In the genomic region with DNA sequence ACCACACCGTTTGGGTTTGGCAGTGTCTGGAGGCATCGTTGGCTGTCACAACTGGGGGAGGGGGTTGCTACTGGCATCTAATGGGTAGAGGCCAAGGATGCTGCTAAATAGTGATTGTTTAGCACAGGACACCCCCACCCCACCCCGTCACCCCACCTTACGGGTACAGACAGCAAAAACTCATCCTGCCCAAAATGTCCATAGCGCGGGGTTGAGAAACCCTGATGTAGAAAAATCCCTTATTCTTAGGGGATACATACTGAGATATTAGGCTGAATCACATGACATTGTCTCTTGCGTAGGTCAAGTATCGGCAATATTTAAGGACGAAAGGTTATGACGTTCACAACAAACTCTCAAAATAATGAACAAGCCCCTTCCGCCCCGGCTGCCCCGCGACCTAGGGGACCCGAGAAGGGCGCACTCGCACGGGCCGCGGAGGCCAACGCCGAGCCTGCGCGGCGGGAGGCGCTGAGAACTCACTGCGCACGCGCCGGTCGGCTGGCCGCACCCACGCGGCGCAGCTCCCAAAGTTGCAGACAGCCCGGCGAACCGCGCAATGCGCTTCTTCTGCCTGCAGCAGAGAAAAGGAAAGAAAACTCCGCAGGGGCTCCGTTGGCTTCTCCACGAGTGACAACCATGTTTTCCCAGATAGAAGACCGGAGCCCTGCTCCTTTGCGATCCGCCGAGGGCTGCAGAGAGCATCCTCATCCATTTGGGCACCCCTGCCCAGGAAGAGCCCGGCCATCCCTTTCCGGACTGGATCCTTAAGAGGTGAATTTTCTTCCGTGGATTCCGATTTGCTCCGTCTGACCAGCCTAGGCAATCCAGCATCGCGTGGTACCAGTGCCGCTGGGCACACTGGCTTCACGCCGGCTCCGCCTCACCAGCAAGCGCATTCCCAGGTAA, we compare ENCODE assay signal across 8 cellular contexts.
DNase-seq lines count a peak whose midpoint lies in the region; ATAC-seq, FAIRE-seq and TF ChIP-seq lines count a peak whose summit lies in the region.

No MANE protein-coding gene starts in this region.

- no peaks in the 10 kb centered on the region for H4K20me1 ChIP-seq in neural progenitor cell (ENCODE audit: low read depth)

- H3K9ac ChIP-seq in neural progenitor cell (no peak overlapping the region), stomach smooth muscle (ENCODE audit: low read length in 2 of 2) (peak overlapping the region; percentile 81 to 86)

- H3K36me3 ChIP-seq in RWPE2 (ENCODE audit: low read depth) (peaks cover 4% of the 10 kb centered on the region), neural progenitor cell (no peaks in the 10 kb centered on the region), stomach smooth muscle (ENCODE audit: control insufficient read depth in 2 of 2, insufficient read depth in 2 of 2, low read length in 2 of 2) (peaks cover 0 to 2% of the 10 kb centered on the region in 2 donors)

- H3K27me3 Mint-ChIP-seq in neural progenitor cell (ENCODE audit: insufficient read depth, low read depth): peaks cover 5% of the 10 kb centered on the region

- H3K27me3 ChIP-seq in RWPE2 (ENCODE audit: insufficient read depth, poor library complexity, severe bottlenecking): no peaks in the 10 kb centered on the region
- no peaks in the 10 kb centered on the region for H3K27me3 ChIP-seq in foreskin keratinocyte
- peaks cover 12% of the 10 kb centered on the region for H3K27me3 ChIP-seq in neural progenitor cell
- no peaks in the 10 kb centered on the region for H3K27me3 ChIP-seq in stomach smooth muscle (ENCODE audit: control insufficient read depth in 1 of 2, insufficient read depth in 2 of 2, low read length in 2 of 2)

- peak; percentile 95 for DNase-seq in DMS 273 (lab: John Stamatoyannopoulos, UW; ENCODE audit: unreplicated experiment)
- peak; percentile 81 for DNase-seq in HTR-8/SVneo (ENCODE audit: insufficient read length, low spot score)
- peak; percentile 64 for DNase-seq in RWPE2 (ENCODE audit: low spot score)
- DNase-seq in activated effector memory CD4-positive, alpha-beta T cell treated with anti-CD3 and anti-CD28 coated beads, Interleukin-2, amount 50 U/mL, for 16 hours: peak; percentile 89
- DNase-seq in foreskin keratinocyte: peak; percentile 46 to 67
- DNase-seq in neural progenitor cell (ENCODE audit: low spot score): peak; percentile 87

- peak; percentile 83 for ATAC-seq in GM21423 (IDR thresholded peaks at IDR 0.05; ENCODE audit: unreplicated experiment)
- ATAC-seq in RWPE2 (ENCODE audit: low read depth): peak; percentile 74
- peak; percentile 85 for ATAC-seq in foreskin keratinocyte

- peak; percentile 96 for FAIRE-seq in HTR-8/SVneo (lab: Jason Lieb, UNC)

- no peaks in the 10 kb centered on the region for H3K79me2 ChIP-seq in neural progenitor cell (ENCODE audit: low read depth)

- peak overlapping the region; percentile 92 for H2AFZ ChIP-seq in neural progenitor cell (replicated peaks)

- peak overlapping the region; percentile 64 for H3K4me3 ChIP-seq in RWPE2 (ENCODE audit: severe bottlenecking)
- peak overlapping the region; percentile 72 for H3K4me3 ChIP-seq in neural progenitor cell
- peak overlapping the region; percentile 94 to 96 for H3K4me3 ChIP-seq in stomach smooth muscle (ENCODE audit: low read length in 2 of 2)

- no peaks in the 10 kb centered on the region for H3F3A ChIP-seq in neural progenitor cell (ENCODE audit: low read depth)

- H3K27ac Mint-ChIP-seq in neural progenitor cell: no peak overlapping the region

- H3K9me3 ChIP-seq in RWPE2 (ENCODE audit: severe bottlenecking) (no peaks in the 10 kb centered on the region), neural progenitor cell (ENCODE audit: low read depth) (no peaks in the 10 kb centered on the region), stomach smooth muscle (ENCODE audit: control insufficient read depth in 2 of 2, low read length in 2 of 2) (no peaks in the 10 kb centered on the region)

- no peaks in the 10 kb centered on the region for H3K9me3 Mint-ChIP-seq in neural progenitor cell

- H3K4me1 ChIP-seq in RWPE2 (ENCODE audit: insufficient read depth, poor library complexity, severe bottlenecking) (peaks cover 27% of the 10 kb centered on the region), foreskin keratinocyte (peaks cover 31% of the 10 kb centered on the region), neural progenitor cell (no peaks in the 10 kb centered on the region), stomach smooth muscle (ENCODE audit: control insufficient read depth, insufficient read depth, low read length) (peaks cover 3% of the 10 kb centered on the region)

- peak overlapping the region; percentile 84 for H3K4me2 ChIP-seq in neural progenitor cell

- no peaks in the 10 kb centered on the region for H3K36me3 Mint-ChIP-seq in neural progenitor cell

- H3K27ac ChIP-seq in RWPE2 (ENCODE audit: poor library complexity, severe bottlenecking): peak overlapping the region; percentile 23
- H3K27ac ChIP-seq in foreskin keratinocyte: peak overlapping the region; percentile 77
- H3K27ac ChIP-seq in neural progenitor cell: no peak overlapping the region
- peak overlapping the region; percentile 61 for H3K27ac ChIP-seq in stomach smooth muscle (ENCODE audit: low read length)

- peak overlapping the region; percentile 94 for H3K4me3 Mint-ChIP-seq in neural progenitor cell

- peaks cover 17% of the 10 kb centered on the region for H3K4me1 Mint-ChIP-seq in neural progenitor cell

- TF ChIP-seq CTCF in RWPE2 (IDR thresholded peaks at IDR 0.05; ENCODE audit: poor library complexity, severe bottlenecking): no peak
- no peak for TF ChIP-seq CTCF in foreskin keratinocyte (conservative IDR thresholded peaks at IDR 0.05)
- no peak for TF ChIP-seq CTCF in neural progenitor cell (IDR thresholded peaks at IDR 0.05)
